ENCODE assay signal across 8 cellular contexts in the genomic region with DNA sequence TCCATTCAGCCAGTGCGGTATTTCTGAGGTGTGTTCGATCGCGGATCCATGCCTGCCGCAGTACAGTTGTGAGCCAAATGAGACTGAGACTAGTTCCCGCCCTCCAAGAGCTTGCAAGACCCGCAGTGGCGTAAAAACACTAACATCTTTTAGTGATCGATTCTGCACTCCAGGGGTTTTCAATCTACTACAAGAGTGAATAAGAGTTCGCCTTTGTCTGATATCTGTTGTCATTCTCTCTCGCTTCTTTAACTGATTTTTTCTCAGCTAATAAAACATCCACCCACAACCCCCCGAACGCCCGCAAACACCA. TPM values are rescaled to one million over a fixed set of nuclear protein-coding genes. Genes with fewer than 3 reads are reported as not detected.
DNase-seq lines count a peak whose midpoint lies in the region; ATAC-seq and TF ChIP-seq lines count a peak whose summit lies in the region.

No MANE protein-coding gene starts in this region.

- peaks cover 65% of the 10 kb centered on the region for H3K4me1 Mint-ChIP-seq in CD4-positive, alpha-beta T cell (ENCODE audit: low read depth)

- CTCF ChIA-PET in CD4-positive, alpha-beta T cell (lab: Charles Lee), result interaction anchor here (1.4 to 2.8 kb wide), 4 partner anchors 25 to 40 kb away, joined by 6 to 12 read pairs (median 10); no protein-coding TSS in a partner anchor
- CTCF ChIA-PET in HEK293 (lab: Yijun Ruan, JAX), result interaction anchor here (0.6 to 18.9 kb wide), 11 partner anchors 10 to 332 kb away, joined by 3 to 733 read pairs (median 5); no protein-coding TSS in a partner anchor

- ATAC-seq in CD4-positive, alpha-beta T cell (ENCODE audit: poor library complexity), result peak; percentile 35

- peak overlapping the region; percentile 99 for H3K27ac ChIP-seq in CD4-positive, alpha-beta T cell (ENCODE audit: low read depth, low read length)
- peak overlapping the region; percentile 99 for H3K27ac ChIP-seq in HEK293 (ENCODE audit: extremely low read depth, low read depth, low read length)
- peak overlapping the region; percentile 93 to 97 (median 95) for H3K27ac ChIP-seq in adrenal gland
- peak overlapping the region; percentile 97 for H3K27ac ChIP-seq in testis

- H3K27me3 Mint-ChIP-seq in CD4-positive, alpha-beta T cell, result no peaks in the 10 kb centered on the region

- 1 to 5% (median 2%) methylated on average over 14 of the region's 14 CpGs for WGBS in adrenal gland, 4 donors
- WGBS in testis, 2 donors, result 1% methylated on average over 14 of the region's 14 CpGs

- H3K27ac Mint-ChIP-seq in CD4-positive, alpha-beta T cell, result peak overlapping the region; percentile 94

- no peaks in the 10 kb centered on the region for H3K27me3 ChIP-seq in CD4-positive, alpha-beta T cell (ENCODE audit: control insufficient read depth, insufficient read depth, low read length)
- H3K27me3 ChIP-seq in adrenal gland (no peaks in the 10 kb centered on the region), kidney epithelial cell (ENCODE audit: control insufficient read depth, insufficient read depth, low read length) (no peaks in the 10 kb centered on the region), testis (no peaks in the 10 kb centered on the region)

- H3K36me3 Mint-ChIP-seq in CD4-positive, alpha-beta T cell (ENCODE audit: low read depth), result peaks cover 52% of the 10 kb centered on the region

- POLR2A ChIA-PET in CD4-positive, alpha-beta T cell (lab: Charles Lee), result interaction anchor here (0.6 to 3.0 kb wide), 42 partner anchors 8 to 727 kb away, joined by 3 to 47 read pairs (median 4); a partner anchor contains a TSS
- POLR2A ChIA-PET in HEK293 (lab: Yijun Ruan, JAX), result interaction anchor here (0.5 to 2.6 kb wide), 65 partner anchors 10 to 1849 kb away, joined by 3 to 42 read pairs (median 4); a partner anchor contains a TSS

- DNase-seq in CD4-positive, alpha-beta T cell, result peak in 1 of 10 experiments; percentile 27
- DNase-seq in adrenal gland, result peak in 1 of 7 donors; percentile 44
- DNase-seq in kidney epithelial cell (ENCODE audit: low read depth), result no peak
- DNase-seq in testis, result no peak
- DNase-seq in ecto neural progenitor cell (ENCODE audit: low spot score), result no peak
- DNase-seq in activated CD4-positive, alpha-beta T cell treated with anti-CD3 and anti-CD28 coated beads for 48 hours, result no peak
- DNase-seq in stimulated activated CD4-positive, alpha-beta T cell treated with anti-CD3 and anti-CD28 coated beads, Interleukin-12 subunit alpha, Interleukin-12 subunit beta, amount 100 ng/mL, for 4 hours, result no peak

- H3K4me3 ChIP-seq in HEK293 (ENCODE audit: low read depth, low read length) (peak overlapping the region; percentile 96), adrenal gland (peak overlapping the region in 2 of 4 donors; percentile 73 to 83), kidney epithelial cell (ENCODE audit: low read depth, low read length) (peak overlapping the region; percentile 95), testis (peak overlapping the region; percentile 83 to 92)

- no peaks in the 10 kb centered on the region for H3K9me3 Mint-ChIP-seq in CD4-positive, alpha-beta T cell

- H3K36me3 ChIP-seq in HEK293 (ENCODE audit: control insufficient read depth in 2 of 2, insufficient read depth in 1 of 2, low read length in 2 of 2), result peaks cover 34 to 42% of the 10 kb centered on the region in 2 experiments
- peaks cover 0 to 36% of the 10 kb centered on the region in 2 donors for H3K36me3 ChIP-seq in adrenal gland (replicated peaks in 1 of 2)
- H3K36me3 ChIP-seq in kidney epithelial cell (ENCODE audit: control insufficient read depth, insufficient read depth, low read length), result peaks cover 8% of the 10 kb centered on the region
- no peaks in the 10 kb centered on the region for H3K36me3 ChIP-seq in testis (ENCODE audit: low read depth, missing control alignments)

- no peak for TF ChIP-seq CTCF in CD4-positive, alpha-beta T cell (IDR thresholded peaks at IDR 0.05)
- TF ChIP-seq CTCF in HEK293 (tag by site-specific recombination; IDR thresholded peaks at IDR 0.05) (no peak), adrenal gland (IDR thresholded peaks at IDR 0.05) (no peak), kidney epithelial cell (IDR thresholded peaks at IDR 0.05; ENCODE audit: insufficient read depth, low read length, poor library complexity, severe bottlenecking) (no peak), testis (IDR thresholded peaks at IDR 0.05) (no peak)

- H3K9me3 ChIP-seq in CD4-positive, alpha-beta T cell (ENCODE audit: control insufficient read depth, low read length), result no peaks in the 10 kb centered on the region
- H3K9me3 ChIP-seq in HEK293 (ENCODE audit: control insufficient read depth, insufficient read depth, low read depth, low read length) (no peaks in the 10 kb centered on the region), adrenal gland (replicated peaks in 1 of 3) (no peaks in the 10 kb centered on the region), testis (no peaks in the 10 kb centered on the region)

- no peak for TF ChIP-seq POLR2A in adrenal gland (IDR thresholded peaks at IDR 0.05)
- TF ChIP-seq POLR2A in testis (IDR thresholded peaks at IDR 0.05), result no peak

- intact Hi-C loops in CD4-positive, alpha-beta T cell (cut with DNase I, micrococcal nuclease), result no loop called here
- intact Hi-C loops in adrenal gland (cut with DNase I) (no loop called here), testis (cut with DNase I; ENCODE audit: low total_unique reads) (no loop called here)

- peaks cover 18% of the 10 kb centered on the region; the same call in 1 of the 2 replicates for H3K4me1 ChIP-seq in HEK293 (ENCODE audit: control insufficient read depth, insufficient read depth, low read length)
- peaks cover 27 to 37% of the 10 kb centered on the region in 2 donors for H3K4me1 ChIP-seq in adrenal gland (replicated peaks in 1 of 2)
- H3K4me1 ChIP-seq in testis, result peaks cover 40% of the 10 kb centered on the region

- H3K4me3 Mint-ChIP-seq in CD4-positive, alpha-beta T cell, result peak overlapping the region; percentile 90

TF ChIP-seq in HEK293, 187 proteins besides CTCF, POLR2A, EP300 and RAD21 (continues in another document):
- TF ChIP-seq ZBTB17 (tag by site-specific recombination; IDR thresholded peaks at IDR 0.05), result peak; percentile 87
- TF ChIP-seq ZNF837 (tag by site-specific recombination; IDR thresholded peaks at IDR 0.05), result no peak
- 0 out of 2 replicates have a peak, but pooled peaks have one; percentile 94 for TF ChIP-seq EGR2 (tag by site-specific recombination; IDR thresholded peaks at IDR 0.05; ENCODE audit: low read depth)
- peak; percentile 93 for TF ChIP-seq ZFHX2 (tag by site-specific recombination; conservative IDR thresholded peaks at IDR 0.05)
- peak; percentile 28; the same call in 1 of the 2 replicates for TF ChIP-seq ZNF561 (tag by site-specific recombination; IDR thresholded peaks at IDR 0.05; ENCODE audit: borderline replicate concordance)
- 0 out of 2 replicates have a peak, but pooled peaks have one; percentile 7 for TF ChIP-seq ZNF394 (tag by site-specific recombination; IDR thresholded peaks at IDR 0.05; ENCODE audit: borderline replicate concordance)
- no peak for TF ChIP-seq ZFP41 (tag by site-specific recombination; IDR thresholded peaks at IDR 0.05; ENCODE audit: borderline replicate concordance)
- peak; percentile 38; the same call in 1 of the 2 replicates for TF ChIP-seq KLF16 (tag by site-specific recombination; IDR thresholded peaks at IDR 0.05)
- no peak for TF ChIP-seq ZNF248 (tag by site-specific recombination; IDR thresholded peaks at IDR 0.05)
- peak; percentile 81 for TF ChIP-seq ZNF335 (tag by site-specific recombination; conservative IDR thresholded peaks at IDR 0.05)
- TF ChIP-seq GLIS2 (tag by site-specific recombination; IDR thresholded peaks at IDR 0.05), result no peak; the same call in 1 of the 2 replicates
- peak; percentile 14; the same call in 1 of the 2 replicates for TF ChIP-seq ZBTB20 (tag by site-specific recombination; IDR thresholded peaks at IDR 0.05)

RNA-seq across cellular contexts. Expression of a gene that starts 0.5 kb away (rescaled TPM):
- total RNA-seq in CD4-positive, alpha-beta T cell, result 1,000 to 10,000 TPM; 3,527 to 3,670 TPM
- total RNA-seq in adrenal gland (1,000 to 10,000 TPM; 1,513 to 2,859 (median 2,022) TPM), kidney epithelial cell (3,729 and 4,555 TPM in 2 replicates), testis (1,000 to 10,000 TPM in 1 of 2 donors, 100 to 1,000 TPM in 1; 954 to 1,719 TPM)
- polyA plus RNA-seq in adrenal gland (1,000 to 10,000 TPM; 2,256 to 4,908 (median 2,700) TPM), testis (ENCODE audit: insufficient read depth, low read depth, low replicate concordance) (1,741 TPM)

RNA-seq across cellular contexts. Expression of a gene that starts 2.2 kb away (rescaled TPM):
- 10 to 100 TPM; 14.9 to 15.5 TPM for total RNA-seq in CD4-positive, alpha-beta T cell
- total RNA-seq in adrenal gland (1 to 10 TPM in 7 of 8 donors, under 1 TPM in 1; 0.85 to 9.1 (median 5.4) TPM), kidney epithelial cell (6.0 and 7.1 TPM in 2 replicates), testis (10 to 100 TPM; 18.1 to 19.8 TPM)
- polyA plus RNA-seq in adrenal gland (10 to 100 TPM in 2 of 3 donors, 1 to 10 TPM in 1; 3.8 to 28.8 (median 10.5) TPM), testis (ENCODE audit: insufficient read depth, low read depth, low replicate concordance) (11.3 TPM)

RNA-seq across cellular contexts. Expression of a gene that starts 26.1 kb away (rescaled TPM):
- not detected for total RNA-seq in CD4-positive, alpha-beta T cell
- total RNA-seq in adrenal gland, result 1 to 10 TPM in 1 of 8 donors, under 1 TPM in 3, not detected in 4; 0.22 to 1.1 (median 0.60) TPM
- polyA plus RNA-seq in adrenal gland, result 1 to 10 TPM in 1 of 3 donors, under 1 TPM in 2; 0.48 to 1.0 (median 0.48) TPM
- not detected in 2 replicates for total RNA-seq in kidney epithelial cell
- total RNA-seq in testis, result under 1 TPM; 0.24 to 0.37 TPM
- polyA plus RNA-seq in testis (ENCODE audit: insufficient read depth, low read depth, low replicate concordance), result 1.1 TPM

RNA-seq across cellular contexts. Expression of a gene that starts 33.7 kb away (rescaled TPM):
- not detected for total RNA-seq in CD4-positive, alpha-beta T cell
- not detected for total RNA-seq in adrenal gland
- not detected for polyA plus RNA-seq in adrenal gland
- not detected in 2 replicates for total RNA-seq in kidney epithelial cell
- not detected for total RNA-seq in testis
- not detected for polyA plus RNA-seq in testis (ENCODE audit: insufficient read depth, low read depth, low replicate concordance)

RNA-seq across cellular contexts. Expression of a gene that starts 48.2 kb away (rescaled TPM):
- 10 to 100 TPM; 66.7 to 67.6 TPM for total RNA-seq in CD4-positive, alpha-beta T cell
- total RNA-seq in adrenal gland, result 1 to 10 TPM; 1.3 to 5.0 (median 3.9) TPM
- polyA plus RNA-seq in adrenal gland, result 1 to 10 TPM; 1.5 to 5.6 (median 4.8) TPM
- total RNA-seq in kidney epithelial cell, result under 0.01 and 0.67 TPM in 2 replicates
- 10 to 100 TPM in 1 of 2 donors, 1 to 10 TPM in 1; 9.6 to 14.8 TPM for total RNA-seq in testis
- 40.5 TPM for polyA plus RNA-seq in testis (ENCODE audit: insufficient read depth, low read depth, low replicate concordance)
